ENCODE assay signal across 1 cellular context in genomic region chr6:30741789-30742315, GRCh38.
TF ChIP-seq lines count a peak whose summit lies in the region.

No MANE protein-coding gene starts in this region.

TF ChIP-seq in HepG2, 621 proteins besides CTCF, POLR2A, EP300 and RAD21 (continued from another document and continues in another):
- no peak for TF ChIP-seq ARID5B (CRISPR knock-in tag; IDR thresholded peaks at IDR 0.05)
- TF ChIP-seq ZNF790 (CRISPR knock-in tag; IDR thresholded peaks at IDR 0.05; ENCODE audit: borderline replicate concordance): no peak
- TF ChIP-seq CREM (IDR thresholded peaks at IDR 0.05): no peak; the same call in 1 of the 2 replicates
- no peak for TF ChIP-seq CREM (CRISPR knock-in tag; IDR thresholded peaks at IDR 0.05)
- TF ChIP-seq RNF2 (conservative IDR thresholded peaks at IDR 0.05; ENCODE audit: low read depth): no peak
- TF ChIP-seq ZNF703 (CRISPR knock-in tag; IDR thresholded peaks at IDR 0.05; ENCODE audit: borderline replicate concordance): no peak
- no peak; the same call in 1 of the 2 replicates for TF ChIP-seq ISL2 (CRISPR knock-in tag; IDR thresholded peaks at IDR 0.05)
- TF ChIP-seq ZNF124 (CRISPR knock-in tag; IDR thresholded peaks at IDR 0.05): 0 out of 2 replicates have a peak, but pooled peaks have one; percentile 15
- TF ChIP-seq ZNF44 (CRISPR knock-in tag; IDR thresholded peaks at IDR 0.05): no peak
- TF ChIP-seq TMF1 (CRISPR knock-in tag; IDR thresholded peaks at IDR 0.05; ENCODE audit: low read depth): no peak
- no peak for TF ChIP-seq THRA (CRISPR knock-in tag; IDR thresholded peaks at IDR 0.05; ENCODE audit: borderline replicate concordance)
- 0 out of 2 replicates have a peak, but pooled peaks have one; percentile 11 for TF ChIP-seq MLXIP (CRISPR knock-in tag; IDR thresholded peaks at IDR 0.05; ENCODE audit: borderline replicate concordance)
- TF ChIP-seq ZNF431 (CRISPR knock-in tag; IDR thresholded peaks at IDR 0.05; ENCODE audit: borderline replicate concordance, low read depth): no peak
- TF ChIP-seq ZNF121 (CRISPR knock-in tag; IDR thresholded peaks at IDR 0.05): no peak; the same call in 1 of the 2 replicates
- TF ChIP-seq ZNF614 (CRISPR knock-in tag; IDR thresholded peaks at IDR 0.05; ENCODE audit: borderline replicate concordance): no peak; the same call in 1 of the 2 replicates
- TF ChIP-seq SETDB1 (CRISPR knock-in tag; IDR thresholded peaks at IDR 0.05; ENCODE audit: borderline replicate concordance): no peak
- TF ChIP-seq ZNF792 (CRISPR knock-in tag; IDR thresholded peaks at IDR 0.05): no peak
- no peak for TF ChIP-seq ZBTB39 (CRISPR knock-in tag; IDR thresholded peaks at IDR 0.05)
- no peak for TF ChIP-seq ZNF891 (CRISPR knock-in tag; IDR thresholded peaks at IDR 0.05)
- no peak for TF ChIP-seq ARHGAP35 (CRISPR knock-in tag; IDR thresholded peaks at IDR 0.05; ENCODE audit: borderline replicate concordance)
- no peak; the same call in 1 of the 2 replicates for TF ChIP-seq ZNF567 (CRISPR knock-in tag; IDR thresholded peaks at IDR 0.05; ENCODE audit: borderline replicate concordance)
- TF ChIP-seq ZNF34 (CRISPR knock-in tag; IDR thresholded peaks at IDR 0.05; ENCODE audit: borderline replicate concordance): no peak
- TF ChIP-seq PHB2 (IDR thresholded peaks at IDR 0.05; ENCODE audit: partially characterized antibody): no peak
- TF ChIP-seq ARID4A (CRISPR knock-in tag; IDR thresholded peaks at IDR 0.05; ENCODE audit: borderline replicate concordance): no peak
- peak; percentile 47; the same call in 1 of the 2 replicates for TF ChIP-seq PRDM15 (CRISPR knock-in tag; IDR thresholded peaks at IDR 0.05)
- no peak; the same call in 1 of the 2 replicates for TF ChIP-seq E2F2 (CRISPR knock-in tag; IDR thresholded peaks at IDR 0.05; ENCODE audit: borderline replicate concordance)
- no peak for TF ChIP-seq IRF1 (CRISPR knock-in tag; IDR thresholded peaks at IDR 0.05; ENCODE audit: low read depth)
- TF ChIP-seq ARNTL (CRISPR knock-in tag; IDR thresholded peaks at IDR 0.05): no peak
- no peak for TF ChIP-seq MTF2 (CRISPR knock-in tag; IDR thresholded peaks at IDR 0.05; ENCODE audit: borderline replicate concordance)
- TF ChIP-seq NAIF1 (CRISPR knock-in tag; IDR thresholded peaks at IDR 0.05; ENCODE audit: borderline replicate concordance): no peak
- TF ChIP-seq PRDM4 (CRISPR knock-in tag; IDR thresholded peaks at IDR 0.05; ENCODE audit: borderline replicate concordance): no peak
- TF ChIP-seq RARG (CRISPR knock-in tag; IDR thresholded peaks at IDR 0.05; ENCODE audit: low read depth): no peak
- 0 out of 2 replicates have a peak, but pooled peaks have one; percentile 34 for TF ChIP-seq ZSCAN12 (CRISPR knock-in tag; IDR thresholded peaks at IDR 0.05)
